ENCODE assay signal across 8 cellular contexts in the genomic region with DNA sequence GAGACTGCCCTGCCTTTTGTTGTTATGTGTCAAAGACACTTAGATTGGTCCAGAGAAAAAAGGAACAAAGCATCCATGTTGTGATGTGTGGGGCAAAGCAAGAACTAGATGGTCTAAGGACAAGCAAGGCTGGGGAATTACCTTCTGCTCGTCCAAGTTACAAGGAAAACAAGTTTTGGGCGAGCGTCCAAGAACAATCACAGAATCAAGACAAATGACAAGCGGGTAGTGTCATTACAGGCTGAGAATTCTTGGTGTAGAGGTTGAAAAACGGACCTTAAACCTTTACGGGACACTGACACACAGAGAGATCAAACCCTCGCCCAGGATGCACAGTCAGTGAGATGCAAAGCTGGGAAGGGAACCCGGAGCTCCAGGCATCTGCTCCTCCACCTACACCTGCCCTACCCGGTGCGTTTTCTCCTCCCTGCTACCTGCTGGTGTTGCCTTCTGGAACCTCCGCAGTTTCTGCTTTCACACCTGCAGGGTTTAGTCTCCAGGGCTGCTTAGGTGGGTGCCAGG. TPM values are rescaled to one million over a fixed set of nuclear protein-coding genes. Genes with fewer than 3 reads are reported as not detected.
DNase-seq lines count a peak whose midpoint lies in the region; ATAC-seq, FAIRE-seq and TF ChIP-seq lines count a peak whose summit lies in the region.

No MANE protein-coding gene starts in this region.

- H3K27ac ChIP-seq in kidney (ENCODE audit: low read depth in 2 of 2, low read length in 2 of 2) (peak overlapping the region in 1 of 2 donors; percentile 71), subcutaneous abdominal adipose tissue (ENCODE audit: low read depth, low read length) (no peak overlapping the region)

- H3K4me1 ChIP-seq in kidney (ENCODE audit: control insufficient read depth in 1 of 2, insufficient read depth in 1 of 2, low read depth in 1 of 2, low read length in 2 of 2) (peaks cover 0 to 6% of the 10 kb centered on the region in 2 donors), subcutaneous abdominal adipose tissue (ENCODE audit: control insufficient read depth in 5 of 5, insufficient read depth in 5 of 5, low read length in 5 of 5) (peaks cover 3 to 16% (median 12%) of the 10 kb centered on the region in 5 donors)

- intact Hi-C loops in kidney (cut with DNase I) = no loop called here

- peak overlapping the region; percentile 87 for H3K4me3 Mint-ChIP-seq in activated T-helper 17 cell treated with anti-CD3 and anti-CD28 coated beads, Interleukin-2, amount 50 U/mL, for 72 hours

- peak; percentile 22 for ATAC-seq in HG03064 (IDR thresholded peaks at IDR 0.05; ENCODE audit: low read depth, unreplicated experiment)
- ATAC-seq in activated T-helper 17 cell treated with anti-CD3 and anti-CD28 coated beads, Interleukin-2, amount 50 U/mL, for 72 hours (replicated peaks) = peak; percentile 10

- no peak for DNase-seq in GM12865 (ENCODE audit: low read depth)
- DNase-seq in kidney = no peak
- no peak for DNase-seq in GM19240 (ENCODE audit: insufficient read length, low spot score)
- no peak for DNase-seq in NCI-H1048 (lab: John Stamatoyannopoulos, UW)
- no peak for DNase-seq in NCI-H69 (lab: John Stamatoyannopoulos, UW)

- FAIRE-seq in kidney (lab: Jason Lieb, UNC) = no peak

- H3K4me3 ChIP-seq in GM12865 (ENCODE audit: low read depth, low read length) (peak overlapping the region; percentile 91), kidney (ENCODE audit: low read length in 2 of 2) (peak overlapping the region; percentile 80 to 86), subcutaneous abdominal adipose tissue (ENCODE audit: low read depth in 1 of 5, low read length in 5 of 5) (peak overlapping the region; percentile 63 to 88 (median 87))

- H3K9me3 Mint-ChIP-seq in activated T-helper 17 cell treated with anti-CD3 and anti-CD28 coated beads, Interleukin-2, amount 50 U/mL, for 72 hours = peaks cover 9% of the 10 kb centered on the region

- peak overlapping the region; percentile 86 for H3K27ac Mint-ChIP-seq in activated T-helper 17 cell treated with anti-CD3 and anti-CD28 coated beads, Interleukin-2, amount 50 U/mL, for 72 hours

- peaks cover 6% of the 10 kb centered on the region for H3K27me3 Mint-ChIP-seq in activated T-helper 17 cell treated with anti-CD3 and anti-CD28 coated beads, Interleukin-2, amount 50 U/mL, for 72 hours

- peaks cover 11% of the 10 kb centered on the region for H3K36me3 Mint-ChIP-seq in activated T-helper 17 cell treated with anti-CD3 and anti-CD28 coated beads, Interleukin-2, amount 50 U/mL, for 72 hours (ENCODE audit: low read depth)

- peak overlapping the region; percentile 14 to 29 for H3K9ac ChIP-seq in kidney (ENCODE audit: low read length in 2 of 2)
- H3K9ac ChIP-seq in subcutaneous abdominal adipose tissue (ENCODE audit: low read length in 5 of 5) = peak overlapping the region in 3 of 5 donors; percentile 48 to 86 (median 59)

- peaks cover 20% of the 10 kb centered on the region for H3K4me1 Mint-ChIP-seq in activated T-helper 17 cell treated with anti-CD3 and anti-CD28 coated beads, Interleukin-2, amount 50 U/mL, for 72 hours

- H3K36me3 ChIP-seq in kidney (ENCODE audit: control insufficient read depth in 1 of 2, insufficient read depth in 2 of 2, low read length in 2 of 2) = peaks cover 0 to 2% of the 10 kb centered on the region in 2 donors
- peaks cover 0 to 19% (median 17%) of the 10 kb centered on the region in 5 donors for H3K36me3 ChIP-seq in subcutaneous abdominal adipose tissue (ENCODE audit: control insufficient read depth in 5 of 5, insufficient read depth in 5 of 5, low read length in 5 of 5)

- TF ChIP-seq CTCF in GM12865 (IDR thresholded peaks at IDR 0.05; ENCODE audit: insufficient read depth, low read depth, low read length, missing control alignments) (no peak), kidney (IDR thresholded peaks at IDR 0.05; ENCODE audit: borderline replicate concordance, extremely low read depth, insufficient read depth) (no peak)

- H3K9me3 ChIP-seq in kidney (ENCODE audit: control insufficient read depth in 1 of 2, low read length in 2 of 2) (no peaks in the 10 kb centered on the region), subcutaneous abdominal adipose tissue (ENCODE audit: control insufficient read depth in 5 of 5, low read length in 5 of 5) (peaks cover 0 to 3% (median 0%) of the 10 kb centered on the region in 5 donors)

- H3K27me3 ChIP-seq in subcutaneous abdominal adipose tissue (ENCODE audit: control insufficient read depth in 5 of 5, insufficient read depth in 4 of 5, low read length in 5 of 5) = peaks cover 0 to 4% (median 0%) of the 10 kb centered on the region in 5 donors

RNA-seq across cellular contexts. Expression of gene ZNF324B, which starts 0.5 kb away (rescaled TPM):
- total RNA-seq in activated T-helper 17 cell treated with anti-CD3 and anti-CD28 coated beads, Interleukin-2, amount 50 U/mL, for 72 hours = 1 to 10 TPM; 8.8 to 8.9 TPM
- total RNA-seq in kidney = 9.9 TPM
- 3.4 TPM for polyA plus RNA-seq in kidney (ENCODE audit: insufficient read depth, low read depth, low replicate concordance)

RNA-seq across cellular contexts. Expression of gene ZNF132, which starts 10.9 kb away (rescaled TPM):
- 1 to 10 TPM; 2.1 to 3.8 TPM for total RNA-seq in activated T-helper 17 cell treated with anti-CD3 and anti-CD28 coated beads, Interleukin-2, amount 50 U/mL, for 72 hours
- total RNA-seq in kidney = 7.8 TPM
- polyA plus RNA-seq in kidney (ENCODE audit: insufficient read depth, low read depth, low replicate concordance) = 2.9 TPM

RNA-seq across cellular contexts. Expression of gene ZNF324, which starts 16.0 kb away (rescaled TPM):
- total RNA-seq in activated T-helper 17 cell treated with anti-CD3 and anti-CD28 coated beads, Interleukin-2, amount 50 U/mL, for 72 hours = 1 to 10 TPM; 7.3 to 7.6 TPM
- 13.0 TPM for total RNA-seq in kidney
- polyA plus RNA-seq in kidney (ENCODE audit: insufficient read depth, low read depth, low replicate concordance) = 3.9 TPM

RNA-seq across cellular contexts. Expression of gene ZNF446, which starts 25.3 kb away (rescaled TPM):
- total RNA-seq in activated T-helper 17 cell treated with anti-CD3 and anti-CD28 coated beads, Interleukin-2, amount 50 U/mL, for 72 hours = 1 to 10 TPM; 5.8 to 6.2 TPM
- 13.3 TPM for total RNA-seq in kidney
- 12.6 TPM for polyA plus RNA-seq in kidney (ENCODE audit: insufficient read depth, low read depth, low replicate concordance)

RNA-seq across cellular contexts. Expression of gene ZNF584, which starts 42.4 kb away (rescaled TPM):
- total RNA-seq in activated T-helper 17 cell treated with anti-CD3 and anti-CD28 coated beads, Interleukin-2, amount 50 U/mL, for 72 hours = 1 to 10 TPM; 9.0 to 9.8 TPM
- 13.0 TPM for total RNA-seq in kidney
- 6.2 TPM for polyA plus RNA-seq in kidney (ENCODE audit: insufficient read depth, low read depth, low replicate concordance)
